ENCODE assay signal across 9 cellular contexts in the genomic region with DNA sequence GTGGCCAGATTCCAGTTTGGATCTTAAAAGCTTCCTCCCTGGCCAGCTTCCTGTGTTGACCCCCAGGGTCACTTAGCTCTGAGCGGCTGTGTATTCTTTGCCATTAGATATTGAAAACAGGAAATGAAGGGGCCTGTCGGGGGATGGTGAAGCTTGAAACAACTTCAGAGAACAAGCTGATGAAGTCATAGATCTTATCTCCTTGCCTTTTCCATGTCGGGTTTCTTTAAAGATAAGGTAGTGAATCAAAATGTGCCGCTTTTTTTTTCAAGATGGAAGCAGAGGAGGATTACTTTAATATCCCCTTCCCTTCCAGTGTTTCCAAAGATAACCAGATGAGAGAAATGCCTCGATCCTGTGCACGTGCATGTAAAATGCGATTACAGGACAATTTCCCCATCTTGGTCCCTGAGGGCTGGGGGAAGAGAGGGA.
A peak's percentile ranks its signal among the peaks of the same experiment; 100 is the strongest.
DNase-seq lines count a peak whose midpoint lies in the region; ATAC-seq and FAIRE-seq lines count a peak whose summit lies in the region.
"Had no signal": no experiment of that assay in that cellular context is flagged by ENCODE, and none has a peak within 500 bp of the region (broad histone marks: within the 10 kb centered on the region; RNA-seq: fewer than 3 reads in every experiment).

No MANE protein-coding gene starts in this region.

- DNase-seq in LoVo (ENCODE audit: low spot score) (peak; percentile 1), NCI-H345 treated with DMSO at 0.1 percent for 48 hours (lab: John Stamatoyannopoulos, UW; ENCODE audit: unreplicated experiment) (no peak), Kasumi-1 (lab: John Stamatoyannopoulos, UW) (no peak)
- DNase-seq in activated CD4-positive, alpha-beta T cell treated with anti-CD3 and anti-CD28 coated beads for 48 hours, result peak; percentile 53
- DNase-seq in stimulated activated CD4-positive, alpha-beta T cell treated with anti-CD3 and anti-CD28 coated beads, Interleukin-2, amount 100 ng/mL, for 48 hours, result peak; percentile 20 to 30

- peak; percentile 33 for FAIRE-seq in endometrium (lab: Jason Lieb, UNC)

- ATAC-seq in GM21786 (IDR thresholded peaks at IDR 0.05; ENCODE audit: unreplicated experiment), result no peak
- ATAC-seq in HG03469 (IDR thresholded peaks at IDR 0.05; ENCODE audit: unreplicated experiment), result no peak
- ATAC-seq: WTC11 had no signal

Comparison
In these comparisons a context has a peak if more than half of its experiments do, and no peak if none do; other contexts are left out.
1. DNase-seq: peak in LoVo (single experiment), activated CD4-positive, alpha-beta T cell treated with anti-CD3 and anti-CD28 coated beads for 48 hours (single experiment) and stimulated activated CD4-positive, alpha-beta T cell treated with anti-CD3 and anti-CD28 coated beads, Interleukin-2, amount 100 ng/mL, for 48 hours (2 of 2); none in NCI-H345 treated with DMSO at 0.1 percent for 48 hours (single experiment) and Kasumi-1 (0 of 2).